In genomic region chr2:73942664-73943063, GRCh38 we compare ENCODE assay signal across 14 cellular contexts. TPM values are rescaled to one million over a fixed set of nuclear protein-coding genes. Genes with fewer than 3 reads are reported as not detected.
DNase-seq lines count a peak whose midpoint lies in the region; ATAC-seq lines count a peak whose summit lies in the region.
"Had no signal": no experiment of that assay in that cellular context is flagged by ENCODE, and none has a peak within 500 bp of the region (broad histone marks: within the 10 kb centered on the region; RNA-seq: fewer than 3 reads in every experiment).

No MANE protein-coding gene starts in this region.

- H3K27ac Mint-ChIP-seq in activated naive CD4-positive, alpha-beta T cell treated with anti-CD3 and anti-CD28 coated beads, Interleukin-2, amount 50 U/mL, for 24 hours = peak overlapping the region; percentile 68
- H3K27ac Mint-ChIP-seq in activated naive CD4-positive, alpha-beta T cell treated with anti-CD3 and anti-CD28 coated beads, Interleukin-2, amount 10 ng/mL, durations not matched to agents 7 days and 5 days = no peak overlapping the region
- peak overlapping the region; percentile 59 for H3K27ac Mint-ChIP-seq in activated naive CD8-positive, alpha-beta T cell
- H3K27ac Mint-ChIP-seq in stimulated activated effector memory CD8-positive, alpha-beta T cell treated with anti-CD3 and anti-CD28 coated beads, Interleukin-12 subunit alpha, Interleukin-12 subunit beta, amount 100 ng/mL, for 72 hours = peak overlapping the region; percentile 77
- H3K27ac Mint-ChIP-seq: GM23338 had no signal

- CTCF ChIA-PET in activated naive CD4-positive, alpha-beta T cell treated with anti-CD3 and anti-CD28 coated beads, Interleukin-2, amount 10 ng/mL, durations not matched to agents 7 days and 5 days (lab: Charles Lee) = no interaction called here

- peak; percentile 56 to 61 for ATAC-seq in activated CD4-positive, CD25-positive, alpha-beta regulatory T cell treated with anti-CD3 and anti-CD28 coated beads, Interleukin-2, amount 50 U/mL, for 24 hours
- no peak for ATAC-seq in stimulated activated effector memory CD8-positive, alpha-beta T cell treated with anti-CD3 and anti-CD28 coated beads, Interleukin-12 subunit alpha, Interleukin-12 subunit beta, amount 100 ng/mL, for 72 hours
- ATAC-seq: GM23338 had no signal

- DNase-seq in activated CD4-positive, CD25-positive, alpha-beta regulatory T cell treated with anti-CD3 and anti-CD28 coated beads, Interleukin-2, amount 50 U/mL, for 72 hours = no peak
- DNase-seq in activated naive CD4-positive, alpha-beta T cell treated with anti-CD3 and anti-CD28 coated beads, Interleukin-2, amount 10 ng/mL, durations not matched to agents 7 days and 5 days = no peak
- no peak for DNase-seq in stimulated activated effector memory CD8-positive, alpha-beta T cell treated with anti-CD3 and anti-CD28 coated beads, Interleukin-12 subunit alpha, Interleukin-12 subunit beta, amount 100 ng/mL, for 72 hours (ENCODE audit: low spot score in 2 of 2)
- no peak for DNase-seq in A172 (ENCODE audit: low spot score)
- no peak for DNase-seq in cerebellum (ENCODE audit: low spot score)
- DNase-seq: AML-193, Calu3, DMS 273 treated with DMSO at 0.1 percent for 48 hours, H7 had no signal

- H3K36me3 Mint-ChIP-seq in activated naive CD4-positive, alpha-beta T cell treated with anti-CD3 and anti-CD28 coated beads, Interleukin-2, amount 50 U/mL, for 24 hours = peaks cover 26% of the 10 kb centered on the region
- H3K36me3 Mint-ChIP-seq in activated naive CD4-positive, alpha-beta T cell treated with anti-CD3 and anti-CD28 coated beads, Interleukin-2, amount 10 ng/mL, durations not matched to agents 7 days and 5 days = peaks cover 47% of the 10 kb centered on the region
- peaks cover 7% of the 10 kb centered on the region for H3K36me3 Mint-ChIP-seq in activated naive CD8-positive, alpha-beta T cell
- peaks cover 77% of the 10 kb centered on the region for H3K36me3 Mint-ChIP-seq in stimulated activated effector memory CD8-positive, alpha-beta T cell treated with anti-CD3 and anti-CD28 coated beads, Interleukin-12 subunit alpha, Interleukin-12 subunit beta, amount 100 ng/mL, for 72 hours

- no peaks in the 10 kb centered on the region for H3K27me3 Mint-ChIP-seq in activated naive CD4-positive, alpha-beta T cell treated with anti-CD3 and anti-CD28 coated beads, Interleukin-2, amount 50 U/mL, for 24 hours
- H3K27me3 Mint-ChIP-seq in activated naive CD4-positive, alpha-beta T cell treated with anti-CD3 and anti-CD28 coated beads, Interleukin-2, amount 10 ng/mL, durations not matched to agents 7 days and 5 days = no peaks in the 10 kb centered on the region
- no peaks in the 10 kb centered on the region for H3K27me3 Mint-ChIP-seq in activated naive CD8-positive, alpha-beta T cell

- peak overlapping the region; percentile 26 for H3K4me3 Mint-ChIP-seq in activated naive CD4-positive, alpha-beta T cell treated with anti-CD3 and anti-CD28 coated beads, Interleukin-2, amount 50 U/mL, for 24 hours
- no peak overlapping the region for H3K4me3 Mint-ChIP-seq in activated naive CD4-positive, alpha-beta T cell treated with anti-CD3 and anti-CD28 coated beads, Interleukin-2, amount 10 ng/mL, durations not matched to agents 7 days and 5 days
- peak overlapping the region; percentile 46 for H3K4me3 Mint-ChIP-seq in activated naive CD8-positive, alpha-beta T cell
- peak overlapping the region; percentile 7 for H3K4me3 Mint-ChIP-seq in stimulated activated effector memory CD8-positive, alpha-beta T cell treated with anti-CD3 and anti-CD28 coated beads, Interleukin-12 subunit alpha, Interleukin-12 subunit beta, amount 100 ng/mL, for 72 hours
- H3K4me3 Mint-ChIP-seq: GM23338 had no signal

- H3K4me1 Mint-ChIP-seq in activated naive CD4-positive, alpha-beta T cell treated with anti-CD3 and anti-CD28 coated beads, Interleukin-2, amount 50 U/mL, for 24 hours = peaks cover 93% of the 10 kb centered on the region
- peaks cover 46% of the 10 kb centered on the region for H3K4me1 Mint-ChIP-seq in activated naive CD4-positive, alpha-beta T cell treated with anti-CD3 and anti-CD28 coated beads, Interleukin-2, amount 10 ng/mL, durations not matched to agents 7 days and 5 days
- H3K4me1 Mint-ChIP-seq in activated naive CD8-positive, alpha-beta T cell (ENCODE audit: low read depth) = peaks cover 91% of the 10 kb centered on the region
- peaks cover 66% of the 10 kb centered on the region for H3K4me1 Mint-ChIP-seq in stimulated activated effector memory CD8-positive, alpha-beta T cell treated with anti-CD3 and anti-CD28 coated beads, Interleukin-12 subunit alpha, Interleukin-12 subunit beta, amount 100 ng/mL, for 72 hours
- H3K4me1 Mint-ChIP-seq: GM23338 had no signal

- no peaks in the 10 kb centered on the region for H3K9me3 Mint-ChIP-seq in activated naive CD4-positive, alpha-beta T cell treated with anti-CD3 and anti-CD28 coated beads, Interleukin-2, amount 50 U/mL, for 24 hours
- no peaks in the 10 kb centered on the region for H3K9me3 Mint-ChIP-seq in activated naive CD4-positive, alpha-beta T cell treated with anti-CD3 and anti-CD28 coated beads, Interleukin-2, amount 10 ng/mL, durations not matched to agents 7 days and 5 days
- no peaks in the 10 kb centered on the region for H3K9me3 Mint-ChIP-seq in activated naive CD8-positive, alpha-beta T cell (ENCODE audit: low read depth)
- no peaks in the 10 kb centered on the region for H3K9me3 Mint-ChIP-seq in stimulated activated effector memory CD8-positive, alpha-beta T cell treated with anti-CD3 and anti-CD28 coated beads, Interleukin-12 subunit alpha, Interleukin-12 subunit beta, amount 100 ng/mL, for 72 hours
- H3K9me3 Mint-ChIP-seq: GM23338 had no signal

RNA-seq across cellular contexts. Expression of gene DGUOK, which starts 16.0 kb away (rescaled TPM):
- 111 and 127 TPM in 2 replicates for total RNA-seq in A172 (2014; rRNA removed; shearing (Covaris generic))
- 39.7 TPM for total RNA-seq in cerebellum

RNA-seq across cellular contexts. Expression of gene TET3, which starts 42.0 kb away (rescaled TPM):
- total RNA-seq in A172 (2014; rRNA removed; shearing (Covaris generic)) = 6.5 and 9.9 TPM in 2 replicates
- total RNA-seq in cerebellum = 22.0 TPM

RNA-seq across cellular contexts. Expression of gene ACTG2, which starts 49.9 kb away (rescaled TPM):
- total RNA-seq in A172 (2014; rRNA removed; shearing (Covaris generic)) = not detected in 2 replicates
- 1.1 TPM for total RNA-seq in cerebellum
- total RNA-seq: Calu3, HT-29 had no signal
